8 cellular contexts compared by ENCODE assay signal in genomic region chr11:808427-809286, GRCh38. TPM values are rescaled to one million over a fixed set of nuclear protein-coding genes. Genes with fewer than 3 reads are reported as not detected.
A peak's percentile ranks its signal among the peaks of the same experiment; 100 is the strongest.
DNase-seq lines count a peak whose midpoint lies in the region; ATAC-seq and TF ChIP-seq lines count a peak whose summit lies in the region.

No MANE protein-coding gene starts in this region.

- H3K27ac Mint-ChIP-seq in Calu3 (ENCODE audit: unreplicated experiment), result peak overlapping the region; percentile 88
- peak overlapping the region; percentile 91 for H3K27ac Mint-ChIP-seq in activated naive CD8-positive, alpha-beta T cell treated with anti-CD3 and anti-CD28 coated beads for 36 hours

- no peaks in the 10 kb centered on the region for H3K9me3 Mint-ChIP-seq in Calu3 (ENCODE audit: low read depth, unreplicated experiment)
- H3K9me3 Mint-ChIP-seq in activated naive CD8-positive, alpha-beta T cell treated with anti-CD3 and anti-CD28 coated beads for 36 hours, result no peaks in the 10 kb centered on the region

- H3K4me1 ChIP-seq in HUES48 (ENCODE audit: control insufficient read depth, insufficient read depth, low read length), result peaks cover 23% of the 10 kb centered on the region
- peaks cover 5% of the 10 kb centered on the region for H3K4me1 ChIP-seq in iPS-18a (ENCODE audit: control insufficient read depth, low read depth, low read length)

- intact Hi-C loops in Calu3 (cut with micrococcal nuclease; ENCODE audit: unreplicated experiment), result no loop called here

- no peaks in the 10 kb centered on the region for H3K27me3 ChIP-seq in HUES48 (ENCODE audit: control insufficient read depth, insufficient read depth, low read length)
- H3K27me3 ChIP-seq in iPS-18a (ENCODE audit: control insufficient read depth, insufficient read depth, low read length), result no peaks in the 10 kb centered on the region

- TSS peak; percentile 73 for BruUV-seq in Calu3 (replicated peaks; lab: Mats Ljungman, UMichigan)

- peaks cover 25% of the 10 kb centered on the region for H3K4me1 Mint-ChIP-seq in Calu3 (ENCODE audit: low read depth, unreplicated experiment)
- peaks cover 40% of the 10 kb centered on the region for H3K4me1 Mint-ChIP-seq in activated naive CD8-positive, alpha-beta T cell treated with anti-CD3 and anti-CD28 coated beads for 36 hours

- CTCF ChIA-PET in Calu3 (lab: Charles Lee), result interaction anchor here (0.9 to 1.2 kb wide), 2 partner anchors 10 to 19 kb away, joined by 3 read pairs; partner anchors contain the start of genes CRACR2B and PNPLA2

- peaks cover 29% of the 10 kb centered on the region for H3K36me3 ChIP-seq in HUES48 (ENCODE audit: control insufficient read depth, insufficient read depth, low read length)
- peaks cover 27% of the 10 kb centered on the region for H3K36me3 ChIP-seq in iPS-18a (ENCODE audit: control insufficient read depth, low read depth, low read length)

- peak overlapping the region; percentile 94 for H3K4me3 Mint-ChIP-seq in Calu3 (ENCODE audit: low read depth, unreplicated experiment)
- H3K4me3 Mint-ChIP-seq in activated naive CD8-positive, alpha-beta T cell treated with anti-CD3 and anti-CD28 coated beads for 36 hours, result peak overlapping the region; percentile 88

- no peaks in the 10 kb centered on the region for H3K27me3 Mint-ChIP-seq in Calu3 (ENCODE audit: unreplicated experiment)
- H3K27me3 Mint-ChIP-seq in activated naive CD8-positive, alpha-beta T cell treated with anti-CD3 and anti-CD28 coated beads for 36 hours, result peaks cover 7% of the 10 kb centered on the region

- H3K27ac ChIP-seq in HUES48 (ENCODE audit: low read depth, low read length) (peak overlapping the region; percentile 100), iPS-18a (ENCODE audit: low read length) (peak overlapping the region; percentile 99)

- no peak for ATAC-seq in stimulated activated naive CD8-positive, alpha-beta T cell treated with anti-CD3 and anti-CD28 coated beads, Interleukin-15, Interleukin-2, amounts not matched to agents 100 U/mL and 50 U/mL, for 24 hours
- ATAC-seq in HG02623 (IDR thresholded peaks at IDR 0.05; ENCODE audit: unreplicated experiment), result no peak

- peak overlapping the region; percentile 100 for H3K9ac ChIP-seq in HUES48 (ENCODE audit: low read depth, low read length)
- peak overlapping the region; percentile 92 for H3K9ac ChIP-seq in iPS-18a (ENCODE audit: low read length)

- no peaks in the 10 kb centered on the region for H3K9me3 ChIP-seq in HUES48 (ENCODE audit: control insufficient read depth, insufficient read depth, low read length)
- H3K9me3 ChIP-seq in iPS-18a (ENCODE audit: control insufficient read depth, low read depth, low read length), result no peaks in the 10 kb centered on the region

- H3K4me3 ChIP-seq in HUES48 (ENCODE audit: low read depth, low read length) (peak overlapping the region; percentile 98), iPS-18a (ENCODE audit: low read length) (peak overlapping the region; percentile 92)

- peaks cover 92% of the 10 kb centered on the region for H3K36me3 Mint-ChIP-seq in Calu3 (ENCODE audit: insufficient read depth, unreplicated experiment)
- peaks cover 38% of the 10 kb centered on the region for H3K36me3 Mint-ChIP-seq in activated naive CD8-positive, alpha-beta T cell treated with anti-CD3 and anti-CD28 coated beads for 36 hours

- DNase-seq in Calu3 (no peak), SK-N-DZ (ENCODE audit: low spot score) (no peak)
- no peak for DNase-seq in activated naive CD8-positive, alpha-beta T cell treated with anti-CD3 and anti-CD28 coated beads for 36 hours
- DNase-seq in stimulated activated naive CD8-positive, alpha-beta T cell treated with anti-CD3 and anti-CD28 coated beads, Interleukin-15, Interleukin-2, amounts not matched to agents 100 U/mL and 50 U/mL, for 24 hours, result peak; percentile 51
- no peak for DNase-seq in stimulated activated CD4-positive, alpha-beta T cell treated with anti-CD3 and anti-CD28 coated beads, Interleukin-2, amount 100 ng/mL, for 24 hours

- peak; percentile 55 for TF ChIP-seq CTCF in Calu3 (IDR thresholded peaks at IDR 0.05; ENCODE audit: unreplicated experiment)

RNA-seq across cellular contexts. Expression of gene RPLP2, which starts 1.1 kb away (rescaled TPM):
- 1,351 and 1,381 TPM in 2 replicates for total RNA-seq in Calu3 (2022)
- total RNA-seq in activated naive CD8-positive, alpha-beta T cell treated with anti-CD3 and anti-CD28 coated beads for 36 hours, result 1,000 to 10,000 TPM; 3,139 to 3,274 TPM
- polyA plus RNA-seq in SK-N-DZ (2014; cell fraction: cytosol; rRNA removed), result 565 and 971 TPM in 2 replicates
- 537 and 699 TPM in 2 replicates for polyA plus RNA-seq in SK-N-DZ (2014; cell fraction: nucleus; rRNA removed)

RNA-seq across cellular contexts. Expression of gene PIDD1, which starts 3.6 kb away (rescaled TPM):
- 15.9 and 16.3 TPM in 2 replicates for total RNA-seq in Calu3 (2022)
- 10 to 100 TPM; 29.4 to 30.5 TPM for total RNA-seq in activated naive CD8-positive, alpha-beta T cell treated with anti-CD3 and anti-CD28 coated beads for 36 hours
- 23.1 and 29.8 TPM in 2 replicates for polyA plus RNA-seq in SK-N-DZ (2014; cell fraction: cytosol; rRNA removed)
- 204 and 229 TPM in 2 replicates for polyA plus RNA-seq in SK-N-DZ (2014; cell fraction: nucleus; rRNA removed)

RNA-seq across cellular contexts. Expression of gene PNPLA2, which starts 10.1 kb away (rescaled TPM):
- 134 and 151 TPM in 2 replicates for total RNA-seq in Calu3 (2022)
- 10 to 100 TPM; 32.7 to 34.7 TPM for total RNA-seq in activated naive CD8-positive, alpha-beta T cell treated with anti-CD3 and anti-CD28 coated beads for 36 hours
- 23.7 and 25.9 TPM in 2 replicates for polyA plus RNA-seq in SK-N-DZ (2014; cell fraction: cytosol; rRNA removed)
- 119 and 135 TPM in 2 replicates for polyA plus RNA-seq in SK-N-DZ (2014; cell fraction: nucleus; rRNA removed)

RNA-seq across cellular contexts. Expression of gene SLC25A22, which starts 10.6 kb away (rescaled TPM):
- total RNA-seq in Calu3 (2022), result 44.5 and 53.6 TPM in 2 replicates
- 10 to 100 TPM; 54.4 to 56.5 TPM for total RNA-seq in activated naive CD8-positive, alpha-beta T cell treated with anti-CD3 and anti-CD28 coated beads for 36 hours
- polyA plus RNA-seq in SK-N-DZ (2014; cell fraction: cytosol; rRNA removed), result 32.0 and 34.3 TPM in 2 replicates
- 86.5 and 103 TPM in 2 replicates for polyA plus RNA-seq in SK-N-DZ (2014; cell fraction: nucleus; rRNA removed)

RNA-seq across cellular contexts. Expression of gene CEND1, which starts 18.8 kb away (rescaled TPM):
- total RNA-seq in Calu3 (2022), result not detected in 2 replicates
- total RNA-seq in activated naive CD8-positive, alpha-beta T cell treated with anti-CD3 and anti-CD28 coated beads for 36 hours, result 1 to 10 TPM in 1 of 2 experiments, under 1 TPM in 1; 0.94 to 1.0 TPM
- polyA plus RNA-seq in SK-N-DZ (2014; cell fraction: cytosol; rRNA removed), result 12.7 and 14.2 TPM in 2 replicates
- polyA plus RNA-seq in SK-N-DZ (2014; cell fraction: nucleus; rRNA removed), result 24.6 and 38.5 TPM in 2 replicates
